ENCODE assay signal across 23 cellular contexts in the genomic region with DNA sequence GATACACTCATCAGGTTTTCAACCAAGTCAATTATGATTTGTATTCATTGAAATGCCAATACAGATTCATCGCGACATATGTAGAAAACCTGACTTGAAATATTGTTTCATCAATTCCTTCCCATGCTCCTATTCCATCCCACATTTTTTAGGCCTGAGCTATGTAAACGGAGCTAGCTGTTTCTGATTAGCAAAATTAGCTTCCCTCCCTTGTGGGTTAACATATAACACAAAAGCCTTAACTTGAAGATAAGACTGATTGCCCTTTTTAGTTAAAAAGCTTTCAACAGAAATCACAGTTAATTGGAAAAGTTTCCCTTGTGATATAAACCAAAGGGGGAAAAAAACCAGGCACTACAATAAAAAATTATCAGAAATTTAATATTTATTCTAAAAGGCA.
"Had no signal": no experiment of that assay in that cellular context is flagged by ENCODE, and none has a peak within 500 bp of the region (broad histone marks: within the 10 kb centered on the region; RNA-seq: fewer than 3 reads in every experiment).

No MANE protein-coding gene starts in this region.

- H3K36me3 Mint-ChIP-seq: naive thymus-derived CD4-positive, alpha-beta T cell had no signal

- H3K9me3 ChIP-seq: colonic mucosa, esophagus squamous epithelium, gastrocnemius medialis, heart right ventricle, left lung, lower lobe of right lung had no signal

- H3K36me3 ChIP-seq: colonic mucosa, esophagus squamous epithelium, gastrocnemius medialis, heart right ventricle, left lung, lower lobe of right lung had no signal

- H3K9me3 Mint-ChIP-seq: dendritic cell treated with granulocyte-macrophage colony-stimulating factor and Interleukin-4, amounts not matched to agents 40 ng/mL and 50 ng/mL, for 4 days; effector memory CD8-positive, alpha-beta T cell; endodermal cell had no signal

- DNase-seq: colonic mucosa; cortex of kidney; effector CD8-positive, alpha-beta T cell; effector memory CD8-positive, alpha-beta T cell; endodermal cell; erythroblast; esophagus squamous epithelium; foreskin melanocyte; gastrocnemius medialis; glutamatergic neuron; head of caudate nucleus; heart right ventricle; hippocampal formation; left cardiac atrium; left lung; left ventricle myocardium superior; lower lobe of right lung; mesenchymal stem cell; midbrain; naive thymus-derived CD4-positive, alpha-beta T cell had no signal

- H3K27me3 ChIP-seq: colonic mucosa, gastrocnemius medialis, left lung had no signal

- H3K27ac ChIP-seq: colonic mucosa, epithelial cell of prostate, esophagus squamous epithelium, gastrocnemius medialis, heart right ventricle, left lung, lower lobe of right lung had no signal

- H3K4me3 ChIP-seq: colonic mucosa, esophagus squamous epithelium, gastrocnemius medialis, heart right ventricle, left lung, lower lobe of right lung had no signal

- ATAC-seq: effector memory CD8-positive, alpha-beta T cell; esophagus mucosa; gastrocnemius medialis; heart right ventricle; left cardiac atrium; left lung; left ventricle myocardium superior; lower lobe of right lung; naive thymus-derived CD4-positive, alpha-beta T cell had no signal

- H3K4me1 ChIP-seq: colonic mucosa, esophagus squamous epithelium, gastrocnemius medialis, left lung, lower lobe of right lung had no signal

- H3K4me3 Mint-ChIP-seq: dendritic cell treated with granulocyte-macrophage colony-stimulating factor and Interleukin-4, amounts not matched to agents 40 ng/mL and 50 ng/mL, for 4 days; effector memory CD8-positive, alpha-beta T cell; endodermal cell; naive thymus-derived CD4-positive, alpha-beta T cell had no signal

- H3K4me1 Mint-ChIP-seq: naive thymus-derived CD4-positive, alpha-beta T cell had no signal
